In the genomic region with DNA sequence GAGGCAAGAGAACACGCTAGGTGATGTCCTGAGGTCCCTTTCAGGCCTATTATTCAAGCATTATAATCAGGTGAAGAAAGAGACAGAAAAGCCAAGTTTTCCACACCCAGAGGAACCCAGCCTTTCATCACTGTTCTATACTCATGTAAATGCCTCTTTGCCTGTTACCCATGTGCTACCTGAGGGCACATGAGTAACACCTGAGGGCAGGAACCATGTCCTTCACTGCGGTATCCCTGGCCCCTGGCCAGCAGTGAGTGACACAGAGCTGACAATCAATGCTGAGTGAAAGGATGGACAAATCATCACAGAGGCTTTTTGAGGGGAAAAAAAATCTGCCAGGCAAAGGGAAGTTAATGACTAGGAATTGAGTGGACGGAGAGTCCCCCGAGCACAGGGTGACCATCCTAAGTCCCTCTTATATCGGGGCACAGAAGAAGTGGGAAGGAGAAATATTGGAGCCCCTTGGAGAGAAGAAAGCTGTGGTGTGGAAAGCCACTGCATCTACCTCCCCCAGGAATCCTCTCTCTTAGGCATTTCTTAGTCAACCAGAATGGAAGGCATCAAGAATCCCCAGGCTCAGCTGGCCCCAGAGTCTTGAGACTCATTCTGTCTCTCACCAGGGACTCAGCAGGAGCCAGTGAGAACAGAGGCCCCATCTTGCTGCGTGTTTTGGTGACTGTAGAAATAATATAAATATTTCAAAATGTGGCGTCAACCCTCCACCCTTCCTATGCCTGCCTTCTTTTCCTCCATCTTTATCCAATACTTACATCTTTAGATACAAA, we compare ENCODE assay signal across 19 cellular contexts.
"Had no signal": no experiment of that assay in that cellular context is flagged by ENCODE, and none has a peak within 500 bp of the region (broad histone marks: within the 10 kb centered on the region; RNA-seq: fewer than 3 reads in every experiment).

No MANE protein-coding gene starts in this region.

- H3K27me3 ChIP-seq: testis, upper lobe of right lung had no signal

- H3K79me2 ChIP-seq: parathyroid adenoma had no signal

- H3K27ac ChIP-seq: neutrophil, parathyroid adenoma, sigmoid colon, stomach, testis, upper lobe of right lung had no signal

- H3K9me3 Mint-ChIP-seq: activated T-cell treated with anti-CD3 and anti-CD28 coated beads, Interleukin-2, amount 50 U/mL, for 72 hours; stimulated activated effector memory CD8-positive, alpha-beta T cell treated with anti-CD3 and anti-CD28 coated beads, Interleukin-12 subunit alpha, Interleukin-12 subunit beta, amount 100 ng/mL, for 72 hours had no signal

- DNase-seq: activated gamma-delta T cell; activated T-cell treated with anti-CD3 and anti-CD28 coated beads, Interleukin-2, amount 50 U/mL, for 72 hours; caudate nucleus; endodermal cell; kidney glomerular epithelial cell; left ventricle myocardium superior; mesendoderm; naive thymus-derived CD4-positive, alpha-beta T cell; sigmoid colon; stimulated activated CD4-positive, alpha-beta T cell treated with anti-CD3 and anti-CD28 coated beads, Interleukin-4, amount 100 ng/mL, for 24 hours; stomach; T-cell; testis; upper lobe of right lung had no signal

- ATAC-seq: activated CD4-positive, CD25-positive, alpha-beta regulatory T cell treated with anti-CD3 and anti-CD28 coated beads, Interleukin-2, amount 50 U/mL, for 24 hours; activated T-cell treated with anti-CD3 and anti-CD28 coated beads, Interleukin-2, amount 50 U/mL, for 72 hours; left ventricle myocardium superior; naive thymus-derived CD4-positive, alpha-beta T cell; stimulated activated effector memory CD8-positive, alpha-beta T cell treated with anti-CD3 and anti-CD28 coated beads, Interleukin-12 subunit alpha, Interleukin-12 subunit beta, amount 100 ng/mL, for 72 hours; T-cell; upper lobe of right lung had no signal

- H3K4me3 Mint-ChIP-seq: activated naive CD8-positive, alpha-beta T cell; activated T-cell treated with anti-CD3 and anti-CD28 coated beads, Interleukin-2, amount 50 U/mL, for 72 hours; endodermal cell; stimulated activated effector memory CD8-positive, alpha-beta T cell treated with anti-CD3 and anti-CD28 coated beads, Interleukin-12 subunit alpha, Interleukin-12 subunit beta, amount 100 ng/mL, for 72 hours; T-cell had no signal

- H3K9ac ChIP-seq: parathyroid adenoma had no signal

- H2AFZ ChIP-seq: parathyroid adenoma had no signal

- H3K27ac Mint-ChIP-seq: activated naive CD8-positive, alpha-beta T cell; activated T-cell treated with anti-CD3 and anti-CD28 coated beads, Interleukin-2, amount 50 U/mL, for 72 hours; endodermal cell; naive thymus-derived CD4-positive, alpha-beta T cell; stimulated activated effector memory CD8-positive, alpha-beta T cell treated with anti-CD3 and anti-CD28 coated beads, Interleukin-12 subunit alpha, Interleukin-12 subunit beta, amount 100 ng/mL, for 72 hours; T-cell had no signal

- H3K27me3 Mint-ChIP-seq: activated naive CD8-positive, alpha-beta T cell; T-cell had no signal

- H3K4me3 ChIP-seq: sigmoid colon, stomach, testis, upper lobe of right lung had no signal

- H3K4me1 Mint-ChIP-seq: endodermal cell; naive thymus-derived CD4-positive, alpha-beta T cell; stimulated activated effector memory CD8-positive, alpha-beta T cell treated with anti-CD3 and anti-CD28 coated beads, Interleukin-12 subunit alpha, Interleukin-12 subunit beta, amount 100 ng/mL, for 72 hours; T-cell had no signal

- H3K36me3 ChIP-seq: neutrophil, sigmoid colon, stomach, upper lobe of right lung had no signal

- H3K4me1 ChIP-seq: sigmoid colon, stomach, testis, upper lobe of right lung had no signal

- H3K9me3 ChIP-seq: neutrophil, sigmoid colon, stomach, testis, upper lobe of right lung had no signal
